1 cellular context compared by ENCODE assay signal in genomic region chr5:121974261-121974660, GRCh38.
TF ChIP-seq lines count a peak whose summit lies in the region.

No MANE protein-coding gene starts in this region.

TF ChIP-seq in K562, 482 proteins besides CTCF, POLR2A, EP300 and RAD21 (continued from another document):
- TF ChIP-seq BCLAF1 (IDR thresholded peaks at IDR 0.05; ENCODE audit: borderline replicate concordance in 1 of 2, control insufficient read depth in 1 of 2, low read depth in 2 of 2, low read length in 1 of 2) (no peak), TOE1 (IDR thresholded peaks at IDR 0.05; ENCODE audit: borderline replicate concordance) (no peak), TOE1 (CRISPR knock-in tag; IDR thresholded peaks at IDR 0.05; ENCODE audit: borderline replicate concordance, low read depth) (no peak), C11orf30 (IDR thresholded peaks at IDR 0.05; ENCODE audit: low read depth) (peak; percentile 90), MAFF (IDR thresholded peaks at IDR 0.05; ENCODE audit: low read length) (peak; percentile 89), ZNF512 (tag; IDR thresholded peaks at IDR 0.05) (no peak), GTF2E2 (tag; IDR thresholded peaks at IDR 0.05) (no peak), THRAP3 (IDR thresholded peaks at IDR 0.05; ENCODE audit: borderline replicate concordance) (no peak), ZNF316 (IDR thresholded peaks at IDR 0.05) (peak; percentile 95), PTBP1 (IDR thresholded peaks at IDR 0.05; ENCODE audit: low read depth, low read length) (no peak), CBX8 (IDR thresholded peaks at IDR 0.05; ENCODE audit: borderline replicate concordance, extremely low read depth, low read depth, low read length, poor library complexity, severe bottlenecking) (no peak), SRF (CRISPR knock-in tag; IDR thresholded peaks at IDR 0.05) (peak in 1 of 2 experiments; percentile 54; a peak in 1 of 4 replicates), MAFG (tag; conservative IDR thresholded peaks at IDR 0.05) (peak; percentile 79), MAFK (IDR thresholded peaks at IDR 0.05; ENCODE audit: low read length) (peak; percentile 93)
- TF ChIP-seq, protein P1, sequence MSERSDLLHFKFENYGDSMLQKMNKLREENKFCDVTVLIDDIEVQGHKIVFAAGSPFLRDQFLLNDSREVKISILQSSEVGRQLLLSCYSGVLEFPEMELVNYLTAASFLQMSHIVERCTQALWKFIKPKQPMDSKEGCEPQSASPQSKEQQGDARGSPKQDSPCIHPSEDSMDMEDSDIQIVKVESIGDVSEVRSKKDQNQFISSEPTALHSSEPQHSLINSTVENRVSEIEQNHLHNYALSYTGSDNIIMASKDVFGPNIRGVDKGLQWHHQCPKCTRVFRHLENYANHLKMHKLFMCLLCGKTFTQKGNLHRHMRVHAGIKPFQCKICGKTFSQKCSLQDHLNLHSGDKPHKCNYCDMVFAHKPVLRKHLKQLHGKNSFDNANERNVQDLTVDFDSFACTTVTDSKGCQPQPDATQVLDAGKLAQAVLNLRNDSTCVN (CRISPR knock-in tag; IDR thresholded peaks at IDR 0.05): no peak
- TF ChIP-seq, protein P2, sequence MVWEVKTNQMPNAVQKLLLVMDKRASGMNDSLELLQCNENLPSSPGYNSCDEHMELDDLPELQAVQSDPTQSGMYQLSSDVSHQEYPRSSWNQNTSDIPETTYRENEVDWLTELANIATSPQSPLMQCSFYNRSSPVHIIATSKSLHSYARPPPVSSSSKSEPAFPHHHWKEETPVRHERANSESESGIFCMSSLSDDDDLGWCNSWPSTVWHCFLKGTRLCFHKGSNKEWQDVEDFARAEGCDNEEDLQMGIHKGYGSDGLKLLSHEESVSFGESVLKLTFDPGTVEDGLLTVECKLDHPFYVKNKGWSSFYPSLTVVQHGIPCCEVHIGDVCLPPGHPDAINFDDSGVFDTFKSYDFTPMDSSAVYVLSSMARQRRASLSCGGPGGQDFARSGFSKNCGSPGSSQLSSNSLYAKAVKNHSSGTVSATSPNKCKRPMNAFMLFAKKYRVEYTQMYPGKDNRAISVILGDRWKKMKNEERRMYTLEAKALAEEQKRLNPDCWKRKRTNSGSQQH (CRISPR knock-in tag; IDR thresholded peaks at IDR 0.05): no peak
- TF ChIP-seq, protein P3, sequence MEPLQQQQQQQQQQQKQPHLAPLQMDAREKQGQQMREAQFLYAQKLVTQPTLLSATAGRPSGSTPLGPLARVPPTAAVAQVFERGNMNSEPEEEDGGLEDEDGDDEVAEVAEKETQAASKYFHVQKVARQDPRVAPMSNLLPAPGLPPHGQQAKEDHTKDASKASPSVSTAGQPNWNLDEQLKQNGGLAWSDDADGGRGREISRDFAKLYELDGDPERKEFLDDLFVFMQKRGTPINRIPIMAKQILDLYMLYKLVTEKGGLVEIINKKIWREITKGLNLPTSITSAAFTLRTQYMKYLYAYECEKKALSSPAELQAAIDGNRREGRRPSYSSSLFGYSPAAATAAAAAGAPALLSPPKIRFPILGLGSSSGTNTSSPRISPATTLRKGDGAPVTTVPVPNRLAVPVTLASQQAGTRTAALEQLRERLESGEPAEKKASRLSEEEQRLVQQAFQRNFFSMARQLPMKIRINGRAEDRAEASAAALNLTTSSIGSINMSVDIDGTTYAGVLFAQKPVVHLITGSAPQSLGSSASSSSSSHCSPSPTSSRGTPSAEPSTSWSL (CRISPR knock-in tag; IDR thresholded peaks at IDR 0.05; ENCODE audit: borderline replicate concordance): no peak
